1 cellular context compared by ENCODE assay signal in the genomic region with DNA sequence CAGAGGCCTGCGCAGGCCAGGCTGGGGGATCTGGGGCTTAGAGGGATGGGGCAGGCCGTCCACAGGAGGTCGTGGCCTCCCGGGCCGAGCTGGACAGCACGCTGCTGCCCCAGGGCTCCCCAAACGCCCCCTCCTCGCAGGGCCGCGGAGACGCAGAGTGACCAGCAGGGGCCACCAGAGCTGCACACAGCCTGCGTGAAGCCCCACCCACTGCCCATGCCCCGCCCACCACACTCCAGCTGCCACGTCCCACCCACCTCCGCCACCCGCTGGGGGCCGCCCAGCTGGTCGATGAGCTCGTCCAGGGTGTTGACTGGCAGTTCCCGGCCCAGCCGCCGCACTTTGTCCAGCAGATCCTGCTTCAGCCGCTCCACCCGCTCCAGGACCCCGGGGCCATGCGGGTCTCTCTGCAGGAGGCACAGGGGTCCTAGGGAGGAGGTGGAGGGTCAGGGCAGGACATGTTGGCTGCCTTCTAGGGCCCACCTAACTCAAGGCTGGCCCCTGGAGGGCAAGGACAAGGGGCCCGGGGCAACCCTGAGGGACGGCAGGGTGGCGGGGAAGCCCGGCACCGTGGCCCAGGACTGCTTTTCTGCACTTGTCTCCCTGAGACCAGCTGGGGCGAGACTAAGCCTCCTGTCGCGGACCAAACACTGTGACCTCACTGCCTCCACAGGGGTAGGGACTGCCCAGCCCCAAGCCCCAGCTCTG.
TF ChIP-seq lines count a peak whose summit lies in the region.

No MANE protein-coding gene starts in this region.

TF ChIP-seq in HepG2, 621 proteins besides CTCF, POLR2A, EP300 and RAD21 (continued from another document):
- TF ChIP-seq, protein P1, sequence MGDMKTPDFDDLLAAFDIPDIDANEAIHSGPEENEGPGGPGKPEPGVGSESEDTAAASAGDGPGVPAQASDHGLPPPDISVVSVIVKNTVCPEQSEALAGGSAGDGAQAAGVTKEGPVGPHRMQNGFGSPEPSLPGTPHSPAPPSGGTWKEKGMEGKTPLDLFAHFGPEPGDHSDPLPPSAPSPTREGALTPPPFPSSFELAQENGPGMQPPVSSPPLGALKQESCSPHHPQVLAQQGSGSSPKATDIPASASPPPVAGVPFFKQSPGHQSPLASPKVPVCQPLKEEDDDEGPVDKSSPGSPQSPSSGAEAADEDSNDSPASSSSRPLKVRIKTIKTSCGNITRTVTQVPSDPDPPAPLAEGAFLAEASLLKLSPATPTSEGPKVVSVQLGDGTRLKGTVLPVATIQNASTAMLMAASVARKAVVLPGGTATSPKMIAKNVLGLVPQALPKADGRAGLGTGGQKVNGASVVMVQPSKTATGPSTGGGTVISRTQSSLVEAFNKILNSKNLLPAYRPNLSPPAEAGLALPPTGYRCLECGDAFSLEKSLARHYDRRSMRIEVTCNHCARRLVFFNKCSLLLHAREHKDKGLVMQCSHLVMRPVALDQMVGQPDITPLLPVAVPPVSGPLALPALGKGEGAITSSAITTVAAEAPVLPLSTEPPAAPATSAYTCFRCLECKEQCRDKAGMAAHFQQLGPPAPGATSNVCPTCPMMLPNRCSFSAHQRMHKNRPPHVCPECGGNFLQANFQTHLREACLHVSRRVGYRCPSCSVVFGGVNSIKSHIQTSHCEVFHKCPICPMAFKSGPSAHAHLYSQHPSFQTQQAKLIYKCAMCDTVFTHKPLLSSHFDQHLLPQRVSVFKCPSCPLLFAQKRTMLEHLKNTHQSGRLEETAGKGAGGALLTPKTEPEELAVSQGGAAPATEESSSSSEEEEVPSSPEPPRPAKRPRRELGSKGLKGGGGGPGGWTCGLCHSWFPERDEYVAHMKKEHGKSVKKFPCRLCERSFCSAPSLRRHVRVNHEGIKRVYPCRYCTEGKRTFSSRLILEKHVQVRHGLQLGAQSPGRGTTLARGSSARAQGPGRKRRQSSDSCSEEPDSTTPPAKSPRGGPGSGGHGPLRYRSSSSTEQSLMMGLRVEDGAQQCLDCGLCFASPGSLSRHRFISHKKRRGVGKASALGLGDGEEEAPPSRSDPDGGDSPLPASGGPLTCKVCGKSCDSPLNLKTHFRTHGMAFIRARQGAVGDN (CRISPR knock-in tag; IDR thresholded peaks at IDR 0.05): peak; percentile 88
- peak; percentile 83 for TF ChIP-seq ZNF567 (CRISPR knock-in tag; IDR thresholded peaks at IDR 0.05; ENCODE audit: borderline replicate concordance)
- TF ChIP-seq TOE1 (CRISPR knock-in tag; IDR thresholded peaks at IDR 0.05): no peak
- TF ChIP-seq POLR2AphosphoS2 (IDR thresholded peaks at IDR 0.05; ENCODE audit: low read depth, low read length): no peak
